Comparison of ENCODE assay signal across 17 cellular contexts in genomic region chr1:181987334-181987870, GRCh38.
DNase-seq lines count a peak whose midpoint lies in the region; ATAC-seq and TF ChIP-seq lines count a peak whose summit lies in the region.
"Had no signal": no experiment of that assay in that cellular context is flagged by ENCODE, and none has a peak within 500 bp of the region (broad histone marks: within the 10 kb centered on the region; RNA-seq: fewer than 3 reads in every experiment).

No MANE protein-coding gene starts in this region.

- intact Hi-C loops in thyroid gland (cut with DNase I): no loop called here

- no peaks in the 10 kb centered on the region for H3K9me3 ChIP-seq in thyroid gland
- H3K9me3 ChIP-seq: BE2C had no signal

- H3K36me3 Mint-ChIP-seq in endothelial cell (ENCODE audit: low read depth, unreplicated experiment): no peaks in the 10 kb centered on the region
- H3K36me3 Mint-ChIP-seq: CD8-positive, alpha-beta T cell had no signal

- H3K27me3 ChIP-seq in layer of hippocampus (ENCODE audit: control insufficient read depth, insufficient read depth, low read length) (no peaks in the 10 kb centered on the region), thyroid gland (no peaks in the 10 kb centered on the region)
- H3K27me3 ChIP-seq: BE2C had no signal

- peak overlapping the region; percentile 53 for H3K27ac ChIP-seq in caudate nucleus (ENCODE audit: low read depth, low read length)
- peak overlapping the region; percentile 42 for H3K27ac ChIP-seq in layer of hippocampus (ENCODE audit: low read depth, low read length)
- H3K27ac ChIP-seq in thyroid gland: peak overlapping the region; percentile 20 to 65 (median 59)
- H3K27ac ChIP-seq: 22Rv1 had no signal

- DNase-seq in NCI-H2107 treated with DMSO at 0.1 percent for 48 hours (lab: John Stamatoyannopoulos, UW; ENCODE audit: unreplicated experiment) (peak; percentile 78), NCI-H2107 (lab: John Stamatoyannopoulos, UW) (no peak), caudate nucleus (lab: John Stamatoyannopoulos, UW) (no peak), thyroid gland (no peak), endothelial cell (ENCODE audit: low spot score) (no peak)
- DNase-seq: BE2C; CD8-positive, alpha-beta T cell; DND-41; GF-D8; GOT3; NCI-H1694; NCI-H69; NK-92 treated with Interleukin-12 subunit alpha and Interleukin-12 subunit beta, amount 100 ng/mL, for 24 hours had no signal

- TF ChIP-seq CTCF in thyroid gland (IDR thresholded peaks at IDR 0.05) (no peak), endothelial cell (IDR thresholded peaks at IDR 0.05; ENCODE audit: unreplicated experiment) (no peak)

- TF ChIP-seq POLR2A in thyroid gland (IDR thresholded peaks at IDR 0.05): no peak

- no peak for ATAC-seq in GM19395 (IDR thresholded peaks at IDR 0.05; ENCODE audit: unreplicated experiment)
- ATAC-seq in GM21423 (IDR thresholded peaks at IDR 0.05; ENCODE audit: unreplicated experiment): no peak
- ATAC-seq: CD8-positive, alpha-beta T cell had no signal

- WGBS in thyroid gland, 2 donors: 25 to 35% methylated on average over 6 of the region's 6 CpGs

- H3K4me3 Mint-ChIP-seq in endothelial cell (ENCODE audit: unreplicated experiment): no peak overlapping the region
- H3K4me3 Mint-ChIP-seq: CD8-positive, alpha-beta T cell had no signal

- H3K27me3 Mint-ChIP-seq in endothelial cell (ENCODE audit: unreplicated experiment): no peaks in the 10 kb centered on the region

- no peak overlapping the region for H3K4me3 ChIP-seq in thyroid gland (replicated peaks in 1 of 3)

- no peaks in the 10 kb centered on the region for H3K9me3 Mint-ChIP-seq in endothelial cell (ENCODE audit: unreplicated experiment)
- H3K9me3 Mint-ChIP-seq: CD8-positive, alpha-beta T cell had no signal

- H3K27ac Mint-ChIP-seq in endothelial cell (ENCODE audit: unreplicated experiment): no peak overlapping the region
- H3K27ac Mint-ChIP-seq: CD8-positive, alpha-beta T cell had no signal

- no peaks in the 10 kb centered on the region for H3K4me1 Mint-ChIP-seq in endothelial cell (ENCODE audit: unreplicated experiment)

- H3K4me1 ChIP-seq in thyroid gland: peaks cover 24% of the 10 kb centered on the region in 2 donors
- H3K4me1 ChIP-seq: BE2C had no signal

- no peaks in the 10 kb centered on the region for H3K36me3 ChIP-seq in thyroid gland
- H3K36me3 ChIP-seq: BE2C had no signal
